Comparison of ENCODE assay signal across 16 cellular contexts in genomic region chr6:13368079-13368478, GRCh38. TPM values are rescaled to one million over a fixed set of nuclear protein-coding genes. Genes with fewer than 3 reads are reported as not detected.
DNase-seq lines count a peak whose midpoint lies in the region; TF ChIP-seq lines count a peak whose summit lies in the region.
"Had no signal": no experiment of that assay in that cellular context is flagged by ENCODE, and none has a peak within 500 bp of the region (broad histone marks: within the 10 kb centered on the region; RNA-seq: fewer than 3 reads in every experiment).

No MANE protein-coding gene starts in this region.

- H3K9me3 ChIP-seq in ectodermal cell (ENCODE audit: control insufficient read depth, low read length) (no peaks in the 10 kb centered on the region), iPS-18a (ENCODE audit: control insufficient read depth, low read depth, low read length) (no peaks in the 10 kb centered on the region)
- H3K9me3 ChIP-seq: colonic mucosa had no signal

- 88 to 89% methylated on average over 5 of the region's 5 CpGs for WGBS in ectodermal cell, 2 experiments

- TF ChIP-seq CTCF in C4-2B (conservative IDR thresholded peaks at IDR 0.05) = no peak
- no peak for TF ChIP-seq CTCF in LNCaP clone FGC (IDR thresholded peaks at IDR 0.05; ENCODE audit: control insufficient read depth, extremely low read depth, insufficient read depth)
- no peak for TF ChIP-seq CTCF in GM10248 (IDR thresholded peaks at IDR 0.05; ENCODE audit: control extremely low read depth, extremely low read depth, low read depth, missing control alignments)

- H3K27me3 ChIP-seq in ectodermal cell (ENCODE audit: control insufficient read depth, insufficient read depth, low read length, poor library complexity, severe bottlenecking) (no peaks in the 10 kb centered on the region), iPS-18a (ENCODE audit: control insufficient read depth, insufficient read depth, low read length) (no peaks in the 10 kb centered on the region)
- H3K27me3 ChIP-seq: colonic mucosa had no signal

- no peaks in the 10 kb centered on the region for H3K36me3 ChIP-seq in ectodermal cell (ENCODE audit: control insufficient read depth, insufficient read depth, low read length)
- no peaks in the 10 kb centered on the region for H3K36me3 ChIP-seq in iPS-18a (ENCODE audit: control insufficient read depth, low read depth, low read length)
- H3K36me3 ChIP-seq: colonic mucosa had no signal

- H3K4me1 ChIP-seq in ectodermal cell (ENCODE audit: control insufficient read depth, insufficient read depth, low read length) (peaks cover 38% of the 10 kb centered on the region), iPS-18a (ENCODE audit: control insufficient read depth, low read depth, low read length) (peaks cover 14% of the 10 kb centered on the region)
- H3K4me1 ChIP-seq: colonic mucosa had no signal

- no peak overlapping the region for H3K9ac ChIP-seq in iPS-18a (ENCODE audit: low read length)

- CTCF ChIA-PET in GM10248 (lab: Yijun Ruan, JAX) = interaction anchor here (0.9 to 1.0 kb wide), 3 partner anchors 12 to 26 kb away, joined by 3 to 4 read pairs (median 3); no protein-coding TSS in a partner anchor

- DNase-seq in LNCaP clone FGC (ENCODE audit: low read depth) (peak; percentile 25), GM10248 (ENCODE audit: extremely low spot score) (no peak), NCI-H510A treated with DMSO at 0.1 percent for 48 hours (lab: John Stamatoyannopoulos, UW) (no peak), NCI-H1694 (lab: John Stamatoyannopoulos, UW) (no peak), amniotic stem cell (lab: John Stamatoyannopoulos, UW) (no peak)
- DNase-seq: activated CD8-positive, alpha-beta T cell treated with anti-CD3 and anti-CD28 coated beads, Interleukin-2, amount 10 ng/mL, durations not matched to agents 7 days and 5 days; activated naive CD4-positive, alpha-beta T cell treated with anti-CD3 and anti-CD28 coated beads for 36 hours; activated T-cell treated with anti-CD3 and anti-CD28 coated beads, Interleukin-2, amount 50 U/mL, for 4 hours; CD8-positive, alpha-beta memory T cell; colonic mucosa; foreskin melanocyte; NCI-H1092; stimulated activated CD4-positive, alpha-beta T cell treated with anti-CD3 and anti-CD28 coated beads, Interleukin-12 subunit alpha, Interleukin-12 subunit beta, amount 100 ng/mL, for 4 hours had no signal

- H3K27ac ChIP-seq in C4-2B (0 out of 2 replicates have a peak overlapping the region, but pooled peaks have one; percentile 4), ectodermal cell (ENCODE audit: insufficient read depth, low read depth, low read length, poor library complexity, severe bottlenecking) (peak overlapping the region; percentile 65), iPS-18a (ENCODE audit: low read length) (no peak overlapping the region)
- H3K27ac ChIP-seq: colonic mucosa had no signal

- POLR2A ChIA-PET in GM10248 (lab: Yijun Ruan, JAX) = no interaction called here

- H3K4me3 ChIP-seq in LNCaP clone FGC (ENCODE audit: low read depth, low read length) = no peak overlapping the region
- H3K4me3 ChIP-seq in ectodermal cell (ENCODE audit: insufficient read depth, low read depth, low read length) = no peak overlapping the region
- peak overlapping the region; percentile 3 for H3K4me3 ChIP-seq in iPS-18a (ENCODE audit: low read length)
- H3K4me3 ChIP-seq: colonic mucosa had no signal

RNA-seq across cellular contexts. Expression of gene TBC1D7, which starts 39.7 kb away (rescaled TPM):
- 53.7 TPM for polyA plus RNA-seq in ectodermal cell (2013, experiment 1 of 4)
- 51.6 TPM for polyA plus RNA-seq in ectodermal cell (2013, experiment 2 of 4)
- polyA plus RNA-seq in ectodermal cell (2013, experiment 3 of 4) = 43.1 TPM
- 46.0 TPM for polyA plus RNA-seq in ectodermal cell (2013, experiment 4 of 4)
